8 cellular contexts compared by ENCODE assay signal in genomic region chr13:46176756-46177155, GRCh38. TPM values are rescaled to one million over a fixed set of nuclear protein-coding genes. Genes with fewer than 3 reads are reported as not detected.
DNase-seq lines count a peak whose midpoint lies in the region; ATAC-seq and TF ChIP-seq lines count a peak whose summit lies in the region.

No MANE protein-coding gene starts in this region.

- intact Hi-C loops in A673 (cut with micrococcal nuclease; ENCODE audit: unreplicated experiment), result no loop called here
- intact Hi-C loops in aorta (cut with DNase I), result no loop called here
- intact Hi-C loops in dorsolateral prefrontal cortex (cut with DNase I), result no loop called here

- H3K4me1 ChIP-seq in A673 (ENCODE audit: insufficient read depth, low read length, poor library complexity, severe bottlenecking) (peaks cover 22% of the 10 kb centered on the region), aorta (ENCODE audit: control insufficient read depth in 1 of 2, insufficient read depth in 2 of 2, low read length in 2 of 2) (no peaks in the 10 kb centered on the region)

- H3K36me3 ChIP-seq in A673 (ENCODE audit: insufficient read depth, low read length, poor library complexity, severe bottlenecking) (no peaks in the 10 kb centered on the region), aorta (ENCODE audit: control insufficient read depth in 1 of 2, insufficient read depth in 2 of 2, low read length in 1 of 2) (no peaks in the 10 kb centered on the region)

- POLR2A ChIA-PET in A673 (lab: Charles Lee; ENCODE audit: low non-redundant PET), result no interaction called here

- peaks cover 80% of the 10 kb centered on the region for H3K4me1 Mint-ChIP-seq in activated naive CD8-positive, alpha-beta T cell treated with anti-CD3 and anti-CD28 coated beads, Interleukin-2, amount 50 U/mL, for 24 hours
- peaks cover 13% of the 10 kb centered on the region for H3K4me1 Mint-ChIP-seq in progenitor cell of endocrine pancreas (ENCODE audit: low read depth)

- H3K4me3 Mint-ChIP-seq in activated naive CD8-positive, alpha-beta T cell treated with anti-CD3 and anti-CD28 coated beads, Interleukin-2, amount 50 U/mL, for 24 hours, result peak overlapping the region; percentile 92
- H3K4me3 Mint-ChIP-seq in progenitor cell of endocrine pancreas (ENCODE audit: low read depth), result no peak overlapping the region

- BruUV-seq in A673 (replicated peaks; lab: Mats Ljungman, UMichigan), result no TSS peak

- peaks cover 3% of the 10 kb centered on the region for H3K27me3 Mint-ChIP-seq in activated naive CD8-positive, alpha-beta T cell treated with anti-CD3 and anti-CD28 coated beads, Interleukin-2, amount 50 U/mL, for 24 hours
- no peaks in the 10 kb centered on the region for H3K27me3 Mint-ChIP-seq in progenitor cell of endocrine pancreas

- H3K36me3 Mint-ChIP-seq in activated naive CD8-positive, alpha-beta T cell treated with anti-CD3 and anti-CD28 coated beads, Interleukin-2, amount 50 U/mL, for 24 hours (ENCODE audit: low read depth), result peaks cover 72% of the 10 kb centered on the region
- H3K36me3 Mint-ChIP-seq in progenitor cell of endocrine pancreas (ENCODE audit: insufficient read depth), result no peaks in the 10 kb centered on the region

- CTCF ChIA-PET in A673 (lab: Charles Lee), result no interaction called here

- H3K27ac Mint-ChIP-seq in activated naive CD8-positive, alpha-beta T cell treated with anti-CD3 and anti-CD28 coated beads, Interleukin-2, amount 50 U/mL, for 24 hours, result peak overlapping the region; percentile 93
- H3K27ac Mint-ChIP-seq in progenitor cell of endocrine pancreas, result no peak overlapping the region

- ATAC-seq in GM19324 (IDR thresholded peaks at IDR 0.05; ENCODE audit: low FRiP score, unreplicated experiment), result peak; percentile 34
- peak; percentile 29 for ATAC-seq in HG03521 (IDR thresholded peaks at IDR 0.05; ENCODE audit: unreplicated experiment)
- no peak for ATAC-seq in activated naive CD8-positive, alpha-beta T cell treated with anti-CD3 and anti-CD28 coated beads, Interleukin-2, amount 50 U/mL, for 24 hours
- peak; percentile 46 for ATAC-seq in aorta (ENCODE audit: low FRiP score)

- no peaks in the 10 kb centered on the region for H3K9me3 Mint-ChIP-seq in activated naive CD8-positive, alpha-beta T cell treated with anti-CD3 and anti-CD28 coated beads, Interleukin-2, amount 50 U/mL, for 24 hours
- H3K9me3 Mint-ChIP-seq in progenitor cell of endocrine pancreas (ENCODE audit: low read depth), result no peaks in the 10 kb centered on the region

- H3K27ac ChIP-seq in A673 (ENCODE audit: low read depth, low read length, poor library complexity, severe bottlenecking) (no peak overlapping the region), aorta (ENCODE audit: low read depth in 1 of 2, low read length in 2 of 2) (no peak overlapping the region), dorsolateral prefrontal cortex (peak overlapping the region in 8 of 59 donors; percentile 20 to 53 (median 36))

- H3K4me3 ChIP-seq in A673 (ENCODE audit: low read depth, low read length, poor library complexity, severe bottlenecking), result no peak overlapping the region
- H3K4me3 ChIP-seq in aorta (ENCODE audit: low read length in 2 of 2), result no peak overlapping the region
- peak overlapping the region in 6 of 59 donors; percentile 6 to 18 (median 11) for H3K4me3 ChIP-seq in dorsolateral prefrontal cortex

- H3K9me3 ChIP-seq in A673 (ENCODE audit: low read depth, low read length, poor library complexity, severe bottlenecking) (no peaks in the 10 kb centered on the region), aorta (ENCODE audit: control insufficient read depth, low read length) (no peaks in the 10 kb centered on the region)

- WGBS in aorta, 2 donors, result 49 to 54% methylated on average over 3 of the region's 3 CpGs

- TF ChIP-seq CTCF in A673 (conservative IDR thresholded peaks at IDR 0.05; ENCODE audit: low read depth, low read length), result no peak
- no peak for TF ChIP-seq CTCF in progenitor cell of endocrine pancreas (IDR thresholded peaks at IDR 0.05; ENCODE audit: unreplicated experiment)
- no peak for TF ChIP-seq CTCF in dorsolateral prefrontal cortex (IDR thresholded peaks at IDR 0.05 in 54 of 56, conservative IDR thresholded peaks at IDR 0.05 in 2 of 56; ENCODE audit: low read depth in 1 of 56, partially characterized antibody in 56 of 56)

- H3K27me3 ChIP-seq in A673 (replicated peaks; ENCODE audit: insufficient read depth, low read depth, low read length, poor library complexity) (no peaks in the 10 kb centered on the region), aorta (ENCODE audit: control insufficient read depth in 1 of 2, insufficient read depth in 2 of 2, low read length in 1 of 2) (no peaks in the 10 kb centered on the region), dorsolateral prefrontal cortex (peaks cover 0 to 7% (median 0%) of the 10 kb centered on the region in 45 donors)

- peak; percentile 15 for DNase-seq in A673 (ENCODE audit: low spot score)
- no peak for DNase-seq in activated naive CD8-positive, alpha-beta T cell treated with anti-CD3 and anti-CD28 coated beads, Interleukin-2, amount 50 U/mL, for 24 hours
- no peak for DNase-seq in aorta
- no peak for DNase-seq in progenitor cell of endocrine pancreas (ENCODE audit: low spot score, unreplicated experiment)
- no peak for DNase-seq in dorsolateral prefrontal cortex
- no peak for DNase-seq in NCI-H1417 (lab: John Stamatoyannopoulos, UW)

RNA-seq across cellular contexts. Expression of gene LCP1, which starts 5.2 kb away (rescaled TPM):
- total RNA-seq in A673 (2021), result 6.2 and 9.1 TPM in 2 replicates
- 10 to 100 TPM; 74.7 to 76.5 TPM for total RNA-seq in aorta
- 10 to 100 TPM in 1 of 2 donors, 1 to 10 TPM in 1; 6.2 to 36.2 TPM for polyA plus RNA-seq in aorta
- total RNA-seq in progenitor cell of endocrine pancreas, result 8.3 and 17.0 TPM in 2 replicates
- total RNA-seq in dorsolateral prefrontal cortex, result 10 to 100 TPM in 71 of 120 experiments, 1 to 10 TPM in 49; 2.5 to 60.2 (median 11.3) TPM

RNA-seq across cellular contexts. Expression of gene LRRC63, which starts 35.0 kb away (rescaled TPM):
- 0.74 and 0.82 TPM in 2 replicates for total RNA-seq in A673 (2021)
- under 1 TPM in 1 of 2 donors, not detected in 1; 0.99 TPM for total RNA-seq in aorta
- under 1 TPM in 1 of 2 donors, not detected in 1; 0.15 TPM for polyA plus RNA-seq in aorta
- total RNA-seq in progenitor cell of endocrine pancreas, result 0.24 and 0.42 TPM in 2 replicates
- 10 to 100 TPM in 2 of 120 experiments, 1 to 10 TPM in 101, under 1 TPM in 17; 0.32 to 11.2 (median 2.6) TPM for total RNA-seq in dorsolateral prefrontal cortex
